21 cellular contexts compared by ENCODE assay signal in the genomic region with DNA sequence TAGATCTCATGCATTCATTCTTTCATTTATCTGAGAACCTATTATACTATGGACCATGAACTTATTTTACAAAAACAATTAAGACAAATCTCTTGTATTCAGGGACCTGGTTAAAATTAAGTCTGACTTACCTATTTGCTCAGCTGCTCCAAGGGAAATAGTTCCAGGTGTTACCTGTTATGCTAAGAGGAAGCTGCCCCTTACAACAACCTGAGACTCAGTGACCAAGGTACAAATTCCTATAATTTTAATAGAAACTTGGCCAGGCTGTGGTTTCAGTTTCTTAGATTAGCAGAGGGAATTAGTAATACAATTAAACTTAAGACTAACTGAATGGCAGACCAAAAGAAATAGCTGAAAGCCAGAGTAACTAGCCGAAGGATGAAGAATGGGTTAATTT. TPM values are rescaled to one million over a fixed set of nuclear protein-coding genes. Genes with fewer than 3 reads are reported as not detected.
"Had no signal": no experiment of that assay in that cellular context is flagged by ENCODE, and none has a peak within 500 bp of the region (broad histone marks: within the 10 kb centered on the region; RNA-seq: fewer than 3 reads in every experiment).

No MANE protein-coding gene starts in this region.

- H3K4me1 ChIP-seq: right lobe of liver, uterus had no signal

- H3K4me3 Mint-ChIP-seq: activated CD4-positive, alpha-beta T cell treated with anti-CD3 and anti-CD28 coated beads, Interleukin-2, amount 10 ng/mL, durations not matched to agents 7 days and 5 days; activated CD8-positive, alpha-beta T cell treated with anti-CD3 and anti-CD28 coated beads for 36 hours; memory B cell; stimulated activated effector memory CD8-positive, alpha-beta T cell treated with anti-CD3 and anti-CD28 coated beads, Interleukin-12 subunit alpha, Interleukin-12 subunit beta, amount 100 ng/mL, for 72 hours; stimulated activated naive CD8-positive, alpha-beta T cell treated with anti-CD3 and anti-CD28 coated beads, Interleukin-15, amount 100 ng/mL, for 72 hours had no signal

- DNase-seq: activated CD4-positive, alpha-beta T cell treated with anti-CD3 and anti-CD28 coated beads, Interleukin-2, amount 10 ng/mL, durations not matched to agents 7 days and 5 days; activated CD4-positive, CD25-positive, alpha-beta regulatory T cell treated with anti-CD3 and anti-CD28 coated beads, Interleukin-2, amount 50 U/mL, for 72 hours; activated CD8-positive, alpha-beta T cell treated with anti-CD3 and anti-CD28 coated beads for 36 hours; aorta; central memory CD4-positive, alpha-beta T cell; effector memory CD4-positive, alpha-beta T cell; glutamatergic neuron; left cardiac atrium; nucleus accumbens; posterior cingulate gyrus; right lobe of liver; stimulated activated CD4-positive, alpha-beta T cell treated with anti-CD3 and anti-CD28 coated beads, Interleukin-2, amount 100 ng/mL, for 24 hours; stimulated activated naive CD8-positive, alpha-beta T cell treated with anti-CD3 and anti-CD28 coated beads, Interleukin-15, amount 100 ng/mL, for 72 hours; trophoblast cell; uterus; WERI-Rb-1 had no signal

- H3K4me3 ChIP-seq: right lobe of liver, skin epidermis, uterus had no signal

- H3K4me1 Mint-ChIP-seq: activated CD4-positive, alpha-beta T cell treated with anti-CD3 and anti-CD28 coated beads, Interleukin-2, amount 10 ng/mL, durations not matched to agents 7 days and 5 days; memory B cell; stimulated activated effector memory CD8-positive, alpha-beta T cell treated with anti-CD3 and anti-CD28 coated beads, Interleukin-12 subunit alpha, Interleukin-12 subunit beta, amount 100 ng/mL, for 72 hours; stimulated activated naive CD8-positive, alpha-beta T cell treated with anti-CD3 and anti-CD28 coated beads, Interleukin-15, amount 100 ng/mL, for 72 hours had no signal

- ATAC-seq: activated CD8-positive, alpha-beta T cell treated with anti-CD3 and anti-CD28 coated beads for 36 hours; activated naive CD4-positive, alpha-beta T cell treated with anti-CD3 and anti-CD28 coated beads, Interleukin-2, amount 50 U/mL, for 72 hours; left cardiac atrium; right lobe of liver; stimulated activated effector memory CD8-positive, alpha-beta T cell treated with anti-CD3 and anti-CD28 coated beads, Interleukin-12 subunit alpha, Interleukin-12 subunit beta, amount 100 ng/mL, for 72 hours; stimulated activated naive CD8-positive, alpha-beta T cell treated with anti-CD3 and anti-CD28 coated beads, Interleukin-15, amount 100 ng/mL, for 72 hours had no signal

- H3K9me3 Mint-ChIP-seq: activated CD4-positive, alpha-beta T cell treated with anti-CD3 and anti-CD28 coated beads, Interleukin-2, amount 10 ng/mL, durations not matched to agents 7 days and 5 days; activated CD8-positive, alpha-beta T cell treated with anti-CD3 and anti-CD28 coated beads for 36 hours; activated naive CD4-positive, alpha-beta T cell treated with anti-CD3 and anti-CD28 coated beads, Interleukin-2, amount 50 U/mL, for 72 hours; memory B cell; stimulated activated effector memory CD8-positive, alpha-beta T cell treated with anti-CD3 and anti-CD28 coated beads, Interleukin-12 subunit alpha, Interleukin-12 subunit beta, amount 100 ng/mL, for 72 hours; stimulated activated naive CD8-positive, alpha-beta T cell treated with anti-CD3 and anti-CD28 coated beads, Interleukin-15, amount 100 ng/mL, for 72 hours had no signal

- H3K27ac Mint-ChIP-seq: activated CD4-positive, alpha-beta T cell treated with anti-CD3 and anti-CD28 coated beads, Interleukin-2, amount 10 ng/mL, durations not matched to agents 7 days and 5 days; activated CD8-positive, alpha-beta T cell treated with anti-CD3 and anti-CD28 coated beads for 36 hours; activated naive CD4-positive, alpha-beta T cell treated with anti-CD3 and anti-CD28 coated beads, Interleukin-2, amount 50 U/mL, for 72 hours; memory B cell; stimulated activated effector memory CD8-positive, alpha-beta T cell treated with anti-CD3 and anti-CD28 coated beads, Interleukin-12 subunit alpha, Interleukin-12 subunit beta, amount 100 ng/mL, for 72 hours; stimulated activated naive CD8-positive, alpha-beta T cell treated with anti-CD3 and anti-CD28 coated beads, Interleukin-15, amount 100 ng/mL, for 72 hours had no signal

- H3K9me3 ChIP-seq: right lobe of liver, uterus had no signal

- H3K27me3 ChIP-seq: uterus had no signal

- H3K27ac ChIP-seq: right lobe of liver, skin epidermis, uterus, WERI-Rb-1 had no signal

- H3K36me3 Mint-ChIP-seq: activated naive CD4-positive, alpha-beta T cell treated with anti-CD3 and anti-CD28 coated beads, Interleukin-2, amount 50 U/mL, for 72 hours; memory B cell; stimulated activated effector memory CD8-positive, alpha-beta T cell treated with anti-CD3 and anti-CD28 coated beads, Interleukin-12 subunit alpha, Interleukin-12 subunit beta, amount 100 ng/mL, for 72 hours had no signal

- H3K36me3 ChIP-seq: right lobe of liver, uterus, WERI-Rb-1 had no signal

RNA-seq across cellular contexts. Expression of a gene that starts 48.2 kb away (rescaled TPM):
- polyA plus RNA-seq: neural cell had no signal
